24 cellular contexts compared by ENCODE assay signal in the genomic region with DNA sequence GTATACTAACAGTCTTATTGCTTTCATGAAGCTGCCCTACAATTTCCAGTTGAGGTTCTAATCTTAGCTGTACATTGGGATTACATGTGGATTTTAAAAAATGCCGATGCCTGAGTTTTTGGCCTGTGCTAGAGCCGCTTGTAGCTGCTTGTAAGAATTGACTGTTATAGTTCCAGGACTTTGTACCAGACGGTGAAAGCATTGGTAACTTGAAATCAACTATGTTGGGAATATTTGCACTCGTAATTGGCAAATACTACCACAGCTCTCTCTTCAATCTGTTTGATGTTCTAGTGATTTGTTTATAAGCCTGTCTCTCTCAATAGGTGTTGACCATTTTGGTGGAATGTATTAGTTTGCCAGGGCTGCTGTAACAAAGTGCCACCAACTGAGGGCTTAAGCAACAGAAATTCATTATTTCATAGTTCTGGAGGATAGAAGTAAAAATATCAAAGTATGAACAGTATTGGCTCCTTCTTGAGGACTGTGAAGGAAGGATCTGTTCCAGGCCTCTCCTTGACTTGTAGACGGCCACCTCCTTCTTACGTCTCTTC.
"Had no signal": no experiment of that assay in that cellular context is flagged by ENCODE, and none has a peak within 500 bp of the region (broad histone marks: within the 10 kb centered on the region; RNA-seq: fewer than 3 reads in every experiment).

No MANE protein-coding gene starts in this region.

- H3K36me3 ChIP-seq: colonic mucosa, neural progenitor cell, prostate gland, uterus had no signal

- H3K4me1 ChIP-seq: colonic mucosa, gastroesophageal sphincter, parathyroid adenoma, tibial nerve, upper lobe of right lung, uterus had no signal

- H3K27ac ChIP-seq: colonic mucosa, foreskin keratinocyte, gastroesophageal sphincter, heart left ventricle, hepatocyte, neural progenitor cell, parathyroid adenoma, prostate gland, skin epidermis, spleen, thoracic aorta, tibial nerve, upper lobe of right lung, uterus had no signal

- H3K4me3 ChIP-seq: colonic mucosa, gastroesophageal sphincter, heart left ventricle, hepatocyte, lung, neural progenitor cell, prostate gland, skin epidermis, spleen, thoracic aorta, tibial nerve, upper lobe of right lung, uterus had no signal

- H3K27me3 ChIP-seq: colonic mucosa, foreskin keratinocyte, gastroesophageal sphincter, heart left ventricle, hepatocyte, neural progenitor cell, spleen, tibial nerve, upper lobe of right lung, uterus had no signal

- H3K9me3 ChIP-seq: colonic mucosa, gastroesophageal sphincter, heart left ventricle, prostate gland, spleen, thoracic aorta, tibial nerve, upper lobe of right lung, uterus had no signal

- ATAC-seq: effector memory CD8-positive, alpha-beta T cell; foreskin keratinocyte; gastroesophageal sphincter; heart left ventricle; left cardiac atrium; left ventricle myocardium superior; naive thymus-derived CD4-positive, alpha-beta T cell; right cardiac atrium; stimulated activated memory B cell treated with anti-CD40 and anti-IgM and Interleukin-4, amounts not matched to agents 10 μg/mL and 1 μg/mL and 100 μg/mL, for 72 hours; upper lobe of right lung had no signal

- DNase-seq: colonic mucosa; effector memory CD8-positive, alpha-beta T cell; foreskin keratinocyte; heart left ventricle; left cardiac atrium; left ventricle myocardium superior; mesendoderm; midbrain; naive thymus-derived CD4-positive, alpha-beta T cell; right cardiac atrium; spleen; stimulated activated CD4-positive, alpha-beta T cell treated with anti-CD3 and anti-CD28 coated beads, Interleukin-4, amount 100 ng/mL, for 4 hours; upper lobe of right lung; uterus had no signal
